ENCODE assay signal across 1 cellular context in genomic region chr12:98997-99396, GRCh38.
TF ChIP-seq lines count a peak whose summit lies in the region.

No MANE protein-coding gene starts in this region.

TF ChIP-seq in SK-N-SH, 30 proteins besides CTCF, POLR2A, EP300 and RAD21 (continued from another document):
- TF ChIP-seq PBX3 (IDR thresholded peaks at IDR 0.05) = no peak
- TF ChIP-seq FOXM1 (IDR thresholded peaks at IDR 0.05; ENCODE audit: low read depth) = no peak
- TF ChIP-seq EZH2phosphoT487 (IDR thresholded peaks at IDR 0.05; ENCODE audit: borderline replicate concordance, low read depth) = no peak
- TF ChIP-seq GATA2 (CRISPR knock-in tag; IDR thresholded peaks at IDR 0.05) = no peak
- no peak for TF ChIP-seq POLR2AphosphoS5 (IDR thresholded peaks at IDR 0.05; ENCODE audit: low read depth, low read length)
- TF ChIP-seq TCF12 (IDR thresholded peaks at IDR 0.05) = no peak
- no peak for TF ChIP-seq ELF1 (IDR thresholded peaks at IDR 0.05)
- no peak for TF ChIP-seq MEF2A (IDR thresholded peaks at IDR 0.05; ENCODE audit: borderline replicate concordance, low read depth)
- no peak for TF ChIP-seq RFX5 (IDR thresholded peaks at IDR 0.05; ENCODE audit: low read length)
- TF ChIP-seq FOSL2 (IDR thresholded peaks at IDR 0.05; ENCODE audit: borderline replicate concordance, low read depth) = no peak
- no peak for TF ChIP-seq JUND (IDR thresholded peaks at IDR 0.05)
- TF ChIP-seq SIN3A (IDR thresholded peaks at IDR 0.05; ENCODE audit: borderline replicate concordance, low read depth, low read length) = no peak
- no peak for TF ChIP-seq IRF3 (IDR thresholded peaks at IDR 0.05; ENCODE audit: low read depth, low read length)
- TF ChIP-seq, protein P1, sequence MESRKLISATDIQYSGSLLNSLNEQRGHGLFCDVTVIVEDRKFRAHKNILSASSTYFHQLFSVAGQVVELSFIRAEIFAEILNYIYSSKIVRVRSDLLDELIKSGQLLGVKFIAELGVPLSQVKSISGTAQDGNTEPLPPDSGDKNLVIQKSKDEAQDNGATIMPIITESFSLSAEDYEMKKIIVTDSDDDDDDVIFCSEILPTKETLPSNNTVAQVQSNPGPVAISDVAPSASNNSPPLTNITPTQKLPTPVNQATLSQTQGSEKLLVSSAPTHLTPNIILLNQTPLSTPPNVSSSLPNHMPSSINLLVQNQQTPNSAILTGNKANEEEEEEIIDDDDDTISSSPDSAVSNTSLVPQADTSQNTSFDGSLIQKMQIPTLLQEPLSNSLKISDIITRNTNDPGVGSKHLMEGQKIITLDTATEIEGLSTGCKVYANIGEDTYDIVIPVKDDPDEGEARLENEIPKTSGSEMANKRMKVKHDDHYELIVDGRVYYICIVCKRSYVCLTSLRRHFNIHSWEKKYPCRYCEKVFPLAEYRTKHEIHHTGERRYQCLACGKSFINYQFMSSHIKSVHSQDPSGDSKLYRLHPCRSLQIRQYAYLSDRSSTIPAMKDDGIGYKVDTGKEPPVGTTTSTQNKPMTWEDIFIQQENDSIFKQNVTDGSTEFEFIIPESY (IDR thresholded peaks at IDR 0.05; ENCODE audit: borderline replicate concordance, low read depth) = no peak
- TF ChIP-seq, protein P2, sequence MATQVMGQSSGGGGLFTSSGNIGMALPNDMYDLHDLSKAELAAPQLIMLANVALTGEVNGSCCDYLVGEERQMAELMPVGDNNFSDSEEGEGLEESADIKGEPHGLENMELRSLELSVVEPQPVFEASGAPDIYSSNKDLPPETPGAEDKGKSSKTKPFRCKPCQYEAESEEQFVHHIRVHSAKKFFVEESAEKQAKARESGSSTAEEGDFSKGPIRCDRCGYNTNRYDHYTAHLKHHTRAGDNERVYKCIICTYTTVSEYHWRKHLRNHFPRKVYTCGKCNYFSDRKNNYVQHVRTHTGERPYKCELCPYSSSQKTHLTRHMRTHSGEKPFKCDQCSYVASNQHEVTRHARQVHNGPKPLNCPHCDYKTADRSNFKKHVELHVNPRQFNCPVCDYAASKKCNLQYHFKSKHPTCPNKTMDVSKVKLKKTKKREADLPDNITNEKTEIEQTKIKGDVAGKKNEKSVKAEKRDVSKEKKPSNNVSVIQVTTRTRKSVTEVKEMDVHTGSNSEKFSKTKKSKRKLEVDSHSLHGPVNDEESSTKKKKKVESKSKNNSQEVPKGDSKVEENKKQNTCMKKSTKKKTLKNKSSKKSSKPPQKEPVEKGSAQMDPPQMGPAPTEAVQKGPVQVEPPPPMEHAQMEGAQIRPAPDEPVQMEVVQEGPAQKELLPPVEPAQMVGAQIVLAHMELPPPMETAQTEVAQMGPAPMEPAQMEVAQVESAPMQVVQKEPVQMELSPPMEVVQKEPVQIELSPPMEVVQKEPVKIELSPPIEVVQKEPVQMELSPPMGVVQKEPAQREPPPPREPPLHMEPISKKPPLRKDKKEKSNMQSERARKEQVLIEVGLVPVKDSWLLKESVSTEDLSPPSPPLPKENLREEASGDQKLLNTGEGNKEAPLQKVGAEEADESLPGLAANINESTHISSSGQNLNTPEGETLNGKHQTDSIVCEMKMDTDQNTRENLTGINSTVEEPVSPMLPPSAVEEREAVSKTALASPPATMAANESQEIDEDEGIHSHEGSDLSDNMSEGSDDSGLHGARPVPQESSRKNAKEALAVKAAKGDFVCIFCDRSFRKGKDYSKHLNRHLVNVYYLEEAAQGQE (IDR thresholded peaks at IDR 0.05; ENCODE audit: low read depth, low read length) = no peak
- no peak for TF ChIP-seq CHD2 (IDR thresholded peaks at IDR 0.05; ENCODE audit: low read length, partially characterized antibody)
TF ChIP-seq in SK-N-SH: peak in this region for 0.
